Comparison of ENCODE assay signal across 9 cellular contexts in the genomic region with DNA sequence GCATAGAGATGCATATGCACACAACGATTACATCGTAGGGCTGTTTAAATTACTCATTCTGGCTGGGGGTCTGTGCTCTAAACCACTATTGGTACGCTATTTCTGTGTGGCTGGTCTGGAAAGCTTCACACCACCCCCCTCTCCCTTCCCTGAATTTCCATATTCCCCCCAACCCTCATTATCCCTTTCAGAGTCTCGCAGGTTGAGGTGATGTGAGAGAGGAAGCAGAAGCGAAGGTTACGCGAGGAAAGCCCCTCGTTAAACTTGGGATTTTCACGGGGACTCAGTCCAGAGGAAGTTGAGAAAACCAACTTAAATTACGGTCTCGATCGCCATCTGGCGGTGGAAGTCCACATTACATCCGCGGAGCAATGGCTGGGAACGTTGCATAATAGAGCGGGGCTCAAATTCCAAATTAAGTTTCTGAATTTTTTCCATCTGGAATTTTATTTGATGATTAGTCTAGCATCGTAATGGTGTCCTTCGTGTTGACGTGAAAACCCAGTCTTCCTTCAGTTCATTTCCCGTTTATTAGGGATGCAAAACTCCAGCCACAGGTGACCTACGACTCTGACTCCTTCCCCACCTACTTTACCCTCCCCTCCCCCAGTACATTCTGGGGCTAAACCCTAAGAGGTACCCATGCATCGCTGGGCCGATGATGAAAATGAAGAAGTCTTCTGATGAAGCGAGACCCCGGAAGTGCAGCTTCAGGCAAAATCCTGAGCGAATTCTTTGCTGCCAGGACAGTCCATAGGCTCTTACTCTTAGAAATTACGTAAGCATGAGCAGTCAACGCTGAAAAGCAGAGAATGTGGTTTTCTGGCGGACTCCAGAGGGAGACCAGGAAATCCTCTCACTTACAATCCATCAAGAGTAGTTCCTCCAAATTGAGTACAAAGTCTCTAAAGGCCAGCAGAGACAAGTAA. TPM values are rescaled to one million over a fixed set of nuclear protein-coding genes. Genes with fewer than 3 reads are reported as not detected.
DNase-seq lines count a peak whose midpoint lies in the region; ATAC-seq and TF ChIP-seq lines count a peak whose summit lies in the region.
"Had no signal": no experiment of that assay in that cellular context is flagged by ENCODE, and none has a peak within 500 bp of the region (broad histone marks: within the 10 kb centered on the region; RNA-seq: fewer than 3 reads in every experiment).

No MANE protein-coding gene starts in this region.

- no peak overlapping the region for H3K9ac ChIP-seq in PC-3 (ENCODE audit: low read length)

- peaks cover 10% of the 10 kb centered on the region for H3K4me1 ChIP-seq in CD4-positive, CD25-positive, alpha-beta regulatory T cell (ENCODE audit: control insufficient read depth, insufficient read depth, low read length, poor library complexity, severe bottlenecking)
- no peaks in the 10 kb centered on the region for H3K4me1 ChIP-seq in HEK293 (ENCODE audit: control insufficient read depth, insufficient read depth, low read length)
- H3K4me1 ChIP-seq in PC-3 (ENCODE audit: insufficient read depth, low read length) = no peaks in the 10 kb centered on the region

- H3K4me1 Mint-ChIP-seq in CD4-positive, CD25-positive, alpha-beta regulatory T cell = peaks cover 4 to 16% (median 10%) of the 10 kb centered on the region in 4 donors
- H3K4me1 Mint-ChIP-seq in natural killer cell = peaks cover 0 to 11% of the 10 kb centered on the region in 2 donors
- peaks cover 34% of the 10 kb centered on the region for H3K4me1 Mint-ChIP-seq in stimulated activated memory B cell treated with anti-CD40 and anti-IgM and Interleukin-4, amounts not matched to agents 10 μg/mL and 1 μg/mL and 100 μg/mL, for 72 hours

- peak; percentile 59 to 79 for ATAC-seq in CD4-positive, CD25-positive, alpha-beta regulatory T cell (ENCODE audit: low read depth in 2 of 2)
- ATAC-seq in PC-3 (peak; percentile 84), natural killer cell (peak; percentile 85 to 91 (median 88)), GM21390 (IDR thresholded peaks at IDR 0.05; ENCODE audit: unreplicated experiment) (no peak)
- ATAC-seq in stimulated activated memory B cell treated with anti-CD40 and anti-IgM and Interleukin-4, amounts not matched to agents 10 μg/mL and 1 μg/mL and 100 μg/mL, for 72 hours = peak; percentile 87

- peaks cover 0 to 10% (median 5%) of the 10 kb centered on the region in 7 donors for H3K9me3 Mint-ChIP-seq in CD4-positive, CD25-positive, alpha-beta regulatory T cell
- H3K9me3 Mint-ChIP-seq in natural killer cell = peaks cover 0 to 8% of the 10 kb centered on the region in 2 donors
- H3K9me3 Mint-ChIP-seq in stimulated activated memory B cell treated with anti-CD40 and anti-IgM and Interleukin-4, amounts not matched to agents 10 μg/mL and 1 μg/mL and 100 μg/mL, for 72 hours = peaks cover 13% of the 10 kb centered on the region

- peaks cover 67% of the 10 kb centered on the region for H3K27me3 Mint-ChIP-seq in CD4-positive, CD25-positive, alpha-beta regulatory T cell
- H3K27me3 Mint-ChIP-seq in natural killer cell (ENCODE audit: low read depth in 2 of 2) = peaks cover 43 to 70% of the 10 kb centered on the region in 2 donors
- no peaks in the 10 kb centered on the region for H3K27me3 Mint-ChIP-seq in stimulated activated memory B cell treated with anti-CD40 and anti-IgM and Interleukin-4, amounts not matched to agents 10 μg/mL and 1 μg/mL and 100 μg/mL, for 72 hours

- peak overlapping the region in 2 of 4 donors; percentile 54 to 56 for H3K4me3 Mint-ChIP-seq in CD4-positive, CD25-positive, alpha-beta regulatory T cell
- H3K4me3 Mint-ChIP-seq in natural killer cell = peak overlapping the region; percentile 18
- H3K4me3 Mint-ChIP-seq in stimulated activated memory B cell treated with anti-CD40 and anti-IgM and Interleukin-4, amounts not matched to agents 10 μg/mL and 1 μg/mL and 100 μg/mL, for 72 hours = peak overlapping the region; percentile 70

- peaks cover 54% of the 10 kb centered on the region for H3K27me3 ChIP-seq in CD4-positive, CD25-positive, alpha-beta regulatory T cell (ENCODE audit: control insufficient read depth, insufficient read depth, low read length)
- peaks cover 79% of the 10 kb centered on the region for H3K27me3 ChIP-seq in PC-3 (ENCODE audit: low read length)

- H3K36me3 Mint-ChIP-seq in CD4-positive, CD25-positive, alpha-beta regulatory T cell = no peaks in the 10 kb centered on the region
- peaks cover 7% of the 10 kb centered on the region for H3K36me3 Mint-ChIP-seq in natural killer cell
- H3K36me3 Mint-ChIP-seq in stimulated activated memory B cell treated with anti-CD40 and anti-IgM and Interleukin-4, amounts not matched to agents 10 μg/mL and 1 μg/mL and 100 μg/mL, for 72 hours = peaks cover 11% of the 10 kb centered on the region

- POLR2A ChIA-PET in HEK293 (lab: Yijun Ruan, JAX) (no interaction called here), PC-3 (lab: Charles Lee; ENCODE audit: unreplicated experiment) (no interaction called here)

- H3K9me2 ChIP-seq in PC-3 (replicated peaks; ENCODE audit: low read length) = no peaks in the 10 kb centered on the region

- H2AFZ ChIP-seq in PC-3 (ENCODE audit: low read length) = peak overlapping the region; percentile 70

- BruUV-seq in PC-3 (replicated peaks; lab: Mats Ljungman, UMichigan) = no TSS peak

- H3K4me3 ChIP-seq in CD4-positive, CD25-positive, alpha-beta regulatory T cell (ENCODE audit: low read depth, low read length) = peak overlapping the region; percentile 30
- H3K4me3 ChIP-seq in HEK293 (ENCODE audit: low read depth, low read length) (peak overlapping the region; percentile 19), PC-3 (ENCODE audit: low read length) (peak overlapping the region; percentile 45), fibroblast of mammary gland (ENCODE audit: control insufficient read depth, low read depth, low read length) (no peak overlapping the region)

- H3K9me3 ChIP-seq in CD4-positive, CD25-positive, alpha-beta regulatory T cell (ENCODE audit: control insufficient read depth in 2 of 2, low read length in 2 of 2) = peaks cover 0 to 9% of the 10 kb centered on the region in 2 experiments
- H3K9me3 ChIP-seq in HEK293 (ENCODE audit: control insufficient read depth, insufficient read depth, low read depth, low read length) (no peaks in the 10 kb centered on the region; the same call in 1 of the 2 replicates), PC-3 (ENCODE audit: low read length) (no peaks in the 10 kb centered on the region)

- H3K36me3 ChIP-seq in CD4-positive, CD25-positive, alpha-beta regulatory T cell (ENCODE audit: control insufficient read depth, insufficient read depth, low read length) = no peaks in the 10 kb centered on the region
- no peaks in the 10 kb centered on the region for H3K36me3 ChIP-seq in HEK293 (ENCODE audit: control insufficient read depth in 2 of 2, insufficient read depth in 1 of 2, low read length in 2 of 2)
- H3K36me3 ChIP-seq in PC-3 (ENCODE audit: low read depth, low read length) = no peaks in the 10 kb centered on the region

- H3K79me2 ChIP-seq in PC-3 (ENCODE audit: low read length) = no peaks in the 10 kb centered on the region

- TF ChIP-seq CTCF in HEK293 (tag by site-specific recombination; IDR thresholded peaks at IDR 0.05) = peak; percentile 72
- TF ChIP-seq CTCF in PC-3 (conservative IDR thresholded peaks at IDR 0.05; ENCODE audit: low read depth, low read length) = peak; percentile 85
- peak; percentile 80 for TF ChIP-seq CTCF in fibroblast of mammary gland (conservative IDR thresholded peaks at IDR 0.05; ENCODE audit: control insufficient read depth, insufficient read depth, low read depth, low read length)
- TF ChIP-seq CTCF in natural killer cell (IDR thresholded peaks at IDR 0.05) = peak; percentile 94

- peak; percentile 66 to 71 (median 68) for DNase-seq in CD4-positive, CD25-positive, alpha-beta regulatory T cell
- DNase-seq in PC-3 = peak; percentile 84
- peak; percentile 84 to 86 for DNase-seq in activated T-cell treated with anti-CD3 and anti-CD28 coated beads, Interleukin-2, amount 50 U/mL, for 48 hours
- peak; percentile 57 for DNase-seq in fibroblast of mammary gland (ENCODE audit: low read depth)
- DNase-seq in natural killer cell = peak; percentile 79

- H4K20me1 ChIP-seq in PC-3 (ENCODE audit: low read length) = no peaks in the 10 kb centered on the region

- intact Hi-C loops in PC-3 (cut with micrococcal nuclease) (loop anchor here (5.0 kb wide), 1 partner anchor 365 kb away; no protein-coding TSS in a partner anchor), natural killer cell (cut with micrococcal nuclease) (loop anchor here (1.0 to 5.0 kb wide), 3 partner anchors 365 to 552 kb away; no protein-coding TSS in a partner anchor)

- peak overlapping the region in 2 of 3 donors; percentile 5 to 43 for H3K27ac Mint-ChIP-seq in CD4-positive, CD25-positive, alpha-beta regulatory T cell
- peak overlapping the region in 1 of 2 donors; percentile 56 for H3K27ac Mint-ChIP-seq in natural killer cell
- peak overlapping the region; percentile 76 for H3K27ac Mint-ChIP-seq in stimulated activated memory B cell treated with anti-CD40 and anti-IgM and Interleukin-4, amounts not matched to agents 10 μg/mL and 1 μg/mL and 100 μg/mL, for 72 hours

- no peak overlapping the region for H3K27ac ChIP-seq in CD4-positive, CD25-positive, alpha-beta regulatory T cell (ENCODE audit: insufficient read depth, low read length, poor library complexity, severe bottlenecking)
- H3K27ac ChIP-seq in HEK293 (ENCODE audit: extremely low read depth, low read depth, low read length) = no peak overlapping the region
- no peak overlapping the region for H3K27ac ChIP-seq in PC-3 (ENCODE audit: low read length)

- CTCF ChIA-PET in HEK293 (lab: Yijun Ruan, JAX) = interaction anchor here (0.6 to 4.2 kb wide), 18 partner anchors 9 to 1610 kb away, joined by 3 to 16 read pairs (median 4); a partner anchor contains a TSS
- CTCF ChIA-PET in PC-3 (lab: Charles Lee) = interaction anchor here (0.6 to 1.0 kb wide), 2 partner anchors 71 to 1493 kb away, joined by 3 to 4 read pairs; no protein-coding TSS in a partner anchor

- peak overlapping the region; percentile 78 for H3K4me2 ChIP-seq in PC-3 (ENCODE audit: low read length)

- no peaks in the 10 kb centered on the region for H3F3A ChIP-seq in PC-3 (ENCODE audit: low read length, unreplicated experiment)

RNA-seq across cellular contexts. Expression of a gene that starts 19.7 kb away (rescaled TPM):
- total RNA-seq in CD4-positive, CD25-positive, alpha-beta regulatory T cell = 6.8 TPM
- polyA plus RNA-seq in CD4-positive, CD25-positive, alpha-beta regulatory T cell = 1 to 10 TPM in 2 of 4 donors, under 1 TPM in 2; 0.31 to 4.3 (median 1.6) TPM
- total RNA-seq in PC-3 (2014; rRNA removed) = 0.29 and 0.63 TPM in 2 replicates
- total RNA-seq in natural killer cell = 10 to 100 TPM in 2 of 3 donors, 1 to 10 TPM in 1; 4.2 to 13.7 (median 10.4) TPM

RNA-seq across cellular contexts. Expression of a gene that starts 33.8 kb away (rescaled TPM):
- total RNA-seq in CD4-positive, CD25-positive, alpha-beta regulatory T cell = 5.4 TPM
- 1 to 10 TPM in 2 of 4 donors, not detected in 2; 3.7 to 3.8 TPM for polyA plus RNA-seq in CD4-positive, CD25-positive, alpha-beta regulatory T cell
- total RNA-seq in PC-3 (2014; rRNA removed) (not detected in 2 replicates), natural killer cell (1 to 10 TPM in 1 of 3 donors, not detected in 2; 8.2 TPM)
- polyA plus RNA-seq: adipose tissue had no signal

RNA-seq across cellular contexts. Expression of a gene that starts 41.4 kb away (rescaled TPM):
- total RNA-seq in CD4-positive, CD25-positive, alpha-beta regulatory T cell = 165 TPM
- polyA plus RNA-seq in CD4-positive, CD25-positive, alpha-beta regulatory T cell = 10 to 100 TPM in 3 of 4 donors, 1 to 10 TPM in 1; 7.2 to 56.3 (median 31.9) TPM
- total RNA-seq in PC-3 (2014; rRNA removed) = 90.5 and 93.0 TPM in 2 replicates
- total RNA-seq in natural killer cell = 100 to 1,000 TPM; 162 to 221 (median 209) TPM

RNA-seq across cellular contexts. Expression of a gene that starts 46.7 kb away (rescaled TPM):
- total RNA-seq in CD4-positive, CD25-positive, alpha-beta regulatory T cell = 185 TPM
- polyA plus RNA-seq in CD4-positive, CD25-positive, alpha-beta regulatory T cell = 100 to 1,000 TPM; 462 to 803 (median 547) TPM
- 21.2 and 31.6 TPM in 2 replicates for total RNA-seq in PC-3 (2014; rRNA removed)
- 100 to 1,000 TPM; 160 to 170 (median 161) TPM for total RNA-seq in natural killer cell

RNA-seq across cellular contexts. Expression of a gene that starts 55.9 kb away (rescaled TPM):
- 0.32 TPM for total RNA-seq in CD4-positive, CD25-positive, alpha-beta regulatory T cell
- 1 to 10 TPM in 3 of 4 donors, not detected in 1; 1.5 to 2.8 (median 2.2) TPM for polyA plus RNA-seq in CD4-positive, CD25-positive, alpha-beta regulatory T cell
- total RNA-seq in PC-3 (2014; rRNA removed) = not detected in 2 replicates
- 10 to 100 TPM in 1 of 3 donors, 1 to 10 TPM in 1, not detected in 1; 1.4 to 15.2 TPM for total RNA-seq in natural killer cell
- polyA plus RNA-seq: adipose tissue had no signal
